1 cellular context compared by ENCODE assay signal in genomic region chr17:68291836-68292688, GRCh38.
TF ChIP-seq lines count a peak whose summit lies in the region.

No MANE protein-coding gene starts in this region.

TF ChIP-seq in K562, 482 proteins besides CTCF, POLR2A, EP300 and RAD21 (continued from another document and continues in another):
- TF ChIP-seq THAP12 (CRISPR knock-in tag; IDR thresholded peaks at IDR 0.05) = peak; percentile 79
- peak; percentile 33; the same call in 1 of the 2 replicates for TF ChIP-seq ATF7 (IDR thresholded peaks at IDR 0.05)
- peak; percentile 18; the same call in 1 of the 2 replicates for TF ChIP-seq E2F3 (CRISPR knock-in tag; IDR thresholded peaks at IDR 0.05)
- peak; percentile 14 for TF ChIP-seq FUS (optimal IDR thresholded peaks at IDR 0.05; ENCODE audit: low read depth, low read length)
- no peak for TF ChIP-seq PCBP2 (IDR thresholded peaks at IDR 0.05; ENCODE audit: low read depth, low read length, poor library complexity, severe bottlenecking)
- peak; percentile 17; the same call in 1 of the 2 replicates for TF ChIP-seq TCF3 (CRISPR knock-in tag; IDR thresholded peaks at IDR 0.05)
- TF ChIP-seq GATAD2A (IDR thresholded peaks at IDR 0.05) = no peak
- peak; percentile 44 for TF ChIP-seq PCBP1 (IDR thresholded peaks at IDR 0.05; ENCODE audit: low read depth, low read length, poor library complexity, severe bottlenecking)
- no peak for TF ChIP-seq NR2C2 (CRISPR knock-in tag; IDR thresholded peaks at IDR 0.05)
- TF ChIP-seq NR2C2 (tag; IDR thresholded peaks at IDR 0.05) = 0 out of 2 replicates have a peak, but pooled peaks have one; percentile 33
- peak; percentile 34; the same call in 1 of the 2 replicates for TF ChIP-seq ZBTB40 (IDR thresholded peaks at IDR 0.05)
- no peak for TF ChIP-seq ZBTB40 (CRISPR knock-in tag; IDR thresholded peaks at IDR 0.05)
- TF ChIP-seq ZNF12 (CRISPR knock-in tag; IDR thresholded peaks at IDR 0.05) = peak; percentile 66; the same call in 1 of the 2 replicates
- no peak for TF ChIP-seq PRPF4 (IDR thresholded peaks at IDR 0.05; ENCODE audit: insufficient read depth, low read depth, low read length, poor library complexity, severe bottlenecking)
- peak; percentile 75 for TF ChIP-seq KDM5B (IDR thresholded peaks at IDR 0.05; ENCODE audit: insufficient replicate concordance, low read depth, low read length)
- TF ChIP-seq MAFF (IDR thresholded peaks at IDR 0.05; ENCODE audit: low read length) = peak; percentile 21; the same call in 1 of the 2 replicates
- peak; percentile 52; the same call in 1 of the 2 replicates for TF ChIP-seq MTA3 (IDR thresholded peaks at IDR 0.05; ENCODE audit: borderline replicate concordance)
- TF ChIP-seq NFIX (CRISPR knock-in tag; IDR thresholded peaks at IDR 0.05; ENCODE audit: low read depth) = no peak
- peak; percentile 36; the same call in 1 of the 2 replicates for TF ChIP-seq ZNF584 (CRISPR knock-in tag; IDR thresholded peaks at IDR 0.05; ENCODE audit: low read depth)
- TF ChIP-seq TAF7 (tag; IDR thresholded peaks at IDR 0.05) = no peak
- peak; percentile 84; the same call in 1 of the 2 replicates for TF ChIP-seq FOXP1 (CRISPR knock-in tag; IDR thresholded peaks at IDR 0.05)
- peak; percentile 83 for TF ChIP-seq MAFG (tag; conservative IDR thresholded peaks at IDR 0.05)
- TF ChIP-seq SIX5 (IDR thresholded peaks at IDR 0.05; ENCODE audit: borderline replicate concordance in 1 of 2, insufficient read depth in 1 of 2, low read depth in 1 of 2, low read length in 2 of 2) = no peak
- peak; percentile 53 for TF ChIP-seq FOSL1 (tag; conservative IDR thresholded peaks at IDR 0.05)
- TF ChIP-seq RBBP5 (IDR thresholded peaks at IDR 0.05; ENCODE audit: borderline replicate concordance, insufficient read depth, low read length, poor library complexity, severe bottlenecking) = peak; percentile 67
- peak; percentile 70 for TF ChIP-seq GTF2E2 (tag; IDR thresholded peaks at IDR 0.05)
- 0 out of 2 replicates have a peak, but pooled peaks have one; percentile 34 for TF ChIP-seq SMARCA4 (IDR thresholded peaks at IDR 0.05)
- no peak for TF ChIP-seq ID3 (CRISPR knock-in tag; IDR thresholded peaks at IDR 0.05)
- TF ChIP-seq ID3 (tag; IDR thresholded peaks at IDR 0.05) = 0 out of 2 replicates have a peak, but pooled peaks have one; percentile 14
- TF ChIP-seq E2F6 (IDR thresholded peaks at IDR 0.05; ENCODE audit: borderline replicate concordance in 1 of 2, extremely low read depth in 1 of 2, insufficient read depth in 1 of 2, insufficient read length in 1 of 2, low read depth in 1 of 2, low read length in 1 of 2, poor library complexity in 1 of 2, severe bottlenecking in 1 of 2) = peak; percentile 9 to 88
- TF ChIP-seq SFPQ (IDR thresholded peaks at IDR 0.05; ENCODE audit: low read depth, low read length) = no peak
- peak; percentile 25 for TF ChIP-seq HMGN3 (IDR thresholded peaks at IDR 0.05; ENCODE audit: borderline replicate concordance, extremely low read depth, insufficient read length, low read depth, low read length)
- peak; percentile 75 for TF ChIP-seq NFE2 (IDR thresholded peaks at IDR 0.05; ENCODE audit: low read depth)
- peak; percentile 15; the same call in 1 of the 2 replicates for TF ChIP-seq PHF21A (IDR thresholded peaks at IDR 0.05; ENCODE audit: borderline replicate concordance, low read depth)
- no peak for TF ChIP-seq MXD1 (CRISPR knock-in tag; IDR thresholded peaks at IDR 0.05; ENCODE audit: borderline replicate concordance, poor library complexity, severe bottlenecking)
- TF ChIP-seq ETV1 (tag; conservative IDR thresholded peaks at IDR 0.05; ENCODE audit: low read depth) = peak; percentile 84
- TF ChIP-seq FOXK2 (conservative IDR thresholded peaks at IDR 0.05 in 1 of 2, IDR thresholded peaks at IDR 0.05 in 1 of 2; ENCODE audit: low read depth in 2 of 2) = peak in 1 of 2 experiments; percentile 12; a peak in 1 of 4 replicates
- peak; percentile 88 for TF ChIP-seq POLR2G (IDR thresholded peaks at IDR 0.05; ENCODE audit: low read depth, low read length)
- peak; percentile 36 for TF ChIP-seq POLR2B (IDR thresholded peaks at IDR 0.05; ENCODE audit: low read depth, partially characterized antibody)
- TF ChIP-seq FOXO4 (CRISPR knock-in tag; IDR thresholded peaks at IDR 0.05) = no peak
- TF ChIP-seq ZNF511 (CRISPR knock-in tag; IDR thresholded peaks at IDR 0.05) = peak; percentile 68; the same call in 1 of the 2 replicates
- peak; percentile 34; the same call in 1 of the 2 replicates for TF ChIP-seq HDAC2 (IDR thresholded peaks at IDR 0.05)
- peak; percentile 49 to 66; a peak in 3 of 4 replicates for TF ChIP-seq KDM1A (IDR thresholded peaks at IDR 0.05)
- peak in 1 of 2 experiments; percentile 61; a peak in 1 of 4 replicates for TF ChIP-seq TEAD1 (CRISPR knock-in tag; IDR thresholded peaks at IDR 0.05)
- no peak for TF ChIP-seq YBX1 (IDR thresholded peaks at IDR 0.05)
- no peak; the same call in 1 of the 2 replicates for TF ChIP-seq TFAP4 (CRISPR knock-in tag; IDR thresholded peaks at IDR 0.05; ENCODE audit: borderline replicate concordance)
- TF ChIP-seq TOE1 (IDR thresholded peaks at IDR 0.05; ENCODE audit: borderline replicate concordance) = no peak
- no peak for TF ChIP-seq TOE1 (CRISPR knock-in tag; IDR thresholded peaks at IDR 0.05; ENCODE audit: borderline replicate concordance, low read depth)
